Comparison of ENCODE assay signal across 31 cellular contexts in the genomic region with DNA sequence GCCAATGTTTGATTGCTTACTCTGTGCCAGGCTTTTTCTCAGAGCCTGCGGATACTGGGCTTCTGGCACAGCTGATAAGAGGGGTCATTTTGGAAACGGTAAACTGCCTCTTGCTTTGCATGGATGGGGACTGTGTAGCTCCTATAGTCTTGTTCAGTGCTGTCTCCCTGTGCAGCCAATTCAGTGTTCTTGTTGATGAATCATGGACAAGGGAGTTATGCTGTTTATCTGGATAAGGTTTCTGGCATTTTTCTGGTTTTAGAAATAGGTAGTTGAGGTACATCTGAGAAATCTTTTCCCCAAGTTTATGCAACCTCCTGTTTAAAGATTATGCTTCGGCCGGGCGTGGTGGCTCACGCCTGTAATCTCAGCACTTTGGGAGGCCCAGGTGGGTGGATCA.
"Had no signal": no experiment of that assay in that cellular context is flagged by ENCODE, and none has a peak within 500 bp of the region (broad histone marks: within the 10 kb centered on the region; RNA-seq: fewer than 3 reads in every experiment).

No MANE protein-coding gene starts in this region.

- H3K9me3 ChIP-seq: breast epithelium, gastrocnemius medialis had no signal

- H3K27me3 ChIP-seq: breast epithelium, cardiac muscle cell, esophagus muscularis mucosa, foreskin keratinocyte, gastrocnemius medialis had no signal

- H3K36me3 ChIP-seq: breast epithelium, cardiac muscle cell, esophagus muscularis mucosa, gastrocnemius medialis, heart left ventricle had no signal

- H3K4me1 ChIP-seq: breast epithelium, esophagus muscularis mucosa, gastrocnemius medialis, heart left ventricle had no signal

- ATAC-seq: activated CD8-positive, alpha-beta T cell treated with anti-CD3 and anti-CD28 coated beads for 36 hours; activated T-cell treated with anti-CD3 and anti-CD28 coated beads, Interleukin-2, amount 50 U/mL, for 4 hours; activated T-helper 17 cell treated with anti-CD3 and anti-CD28 coated beads, Interleukin-2, amount 50 U/mL, for 72 hours; effector memory CD8-positive, alpha-beta T cell; foreskin keratinocyte; gastrocnemius medialis; heart left ventricle; T-helper 17 cell; WTC11 had no signal

- H3K27ac ChIP-seq: breast epithelium, cardiac muscle cell, coronary artery, esophagus muscularis mucosa, foreskin keratinocyte, gastrocnemius medialis, heart left ventricle, VCaP had no signal

- H3K4me3 ChIP-seq: breast epithelium, cardiac muscle cell, coronary artery, esophagus muscularis mucosa, gastrocnemius medialis, heart left ventricle had no signal

- DNase-seq: activated CD4-positive, alpha-beta T cell treated with anti-CD3 and anti-CD28 coated beads for 48 hours; activated CD4-positive, alpha-beta T cell treated with anti-CD3 and anti-CD28 coated beads, Interleukin-2, amount 50 U/mL, for 1 hour; activated CD4-positive, alpha-beta T cell treated with anti-CD3 and anti-CD28 coated beads, Interleukin-2, amount 50 U/mL, for 48 hours; activated CD8-positive, alpha-beta memory T cell treated with anti-CD3 and anti-CD28 coated beads for 24 hours; activated CD8-positive, alpha-beta T cell treated with anti-CD3 and anti-CD28 coated beads for 36 hours; activated effector memory CD4-positive, alpha-beta T cell treated with Interleukin-2 at 50 U/mL for 16 hours; activated gamma-delta T cell treated with Interleukin-2 at 50 U/mL for 16 hours; activated naive CD4-positive, alpha-beta T cell treated with anti-CD3 and anti-CD28 coated beads, Interleukin-2, amount 50 U/mL, for 16 hours; activated naive CD4-positive, alpha-beta T cell treated with Interleukin-2 at 50 U/mL for 16 hours; activated T-cell treated with anti-CD3 and anti-CD28 coated beads, Interleukin-2, amount 50 U/mL, for 4 hours; amygdala; aorta; central memory CD4-positive, alpha-beta T cell; cerebellar nuclear complex; effector CD4-positive, alpha-beta T cell; effector memory CD8-positive, alpha-beta T cell; foreskin keratinocyte; gastrocnemius medialis; glutamatergic neuron; heart left ventricle; hippocampal formation; T-helper 1 cell; T-helper 17 cell; T1000 had no signal
